ENCODE assay signal across 9 cellular contexts in genomic region chr9:35649431-35650340, GRCh38. TPM values are rescaled to one million over a fixed set of nuclear protein-coding genes. Genes with fewer than 3 reads are reported as not detected.
DNase-seq lines count a peak whose midpoint lies in the region; ATAC-seq lines count a peak whose summit lies in the region.
"Had no signal": no experiment of that assay in that cellular context is flagged by ENCODE, and none has a peak within 500 bp of the region (broad histone marks: within the 10 kb centered on the region; RNA-seq: fewer than 3 reads in every experiment).

No MANE protein-coding gene starts in this region.

- no peaks in the 10 kb centered on the region for H3K4me1 ChIP-seq in aorta (ENCODE audit: control insufficient read depth in 1 of 2, insufficient read depth in 2 of 2, low read length in 2 of 2)

- no peaks in the 10 kb centered on the region for H3K36me3 Mint-ChIP-seq in activated T-cell treated with anti-CD3 and anti-CD28 coated beads, Interleukin-2, amount 50 U/mL, for 4 hours (ENCODE audit: insufficient read depth)
- H3K36me3 Mint-ChIP-seq in memory B cell = peaks cover 2% of the 10 kb centered on the region

- peak overlapping the region; percentile 95 for H3K27ac Mint-ChIP-seq in memory B cell

- no peaks in the 10 kb centered on the region for H3K36me3 ChIP-seq in aorta (ENCODE audit: control insufficient read depth in 1 of 2, insufficient read depth in 2 of 2, low read length in 1 of 2)

- no peaks in the 10 kb centered on the region for H3K9me3 Mint-ChIP-seq in activated T-cell treated with anti-CD3 and anti-CD28 coated beads, Interleukin-2, amount 50 U/mL, for 4 hours
- no peaks in the 10 kb centered on the region for H3K9me3 Mint-ChIP-seq in memory B cell

- peak overlapping the region; percentile 28 to 87 for H3K27ac ChIP-seq in aorta (ENCODE audit: low read depth in 1 of 2, low read length in 2 of 2)
- H3K27ac ChIP-seq: SK-N-MC had no signal

- H3K4me3 Mint-ChIP-seq in activated T-cell treated with anti-CD3 and anti-CD28 coated beads, Interleukin-2, amount 50 U/mL, for 4 hours = peak overlapping the region; percentile 84
- peak overlapping the region; percentile 94 for H3K4me3 Mint-ChIP-seq in memory B cell

- H3K9me3 ChIP-seq in aorta (ENCODE audit: control insufficient read depth, low read length) = no peaks in the 10 kb centered on the region

- ATAC-seq in left cardiac atrium (peak; percentile 3), Right ventricle myocardium inferior (no peak), memory B cell (ENCODE audit: low read depth) (no peak), aorta (ENCODE audit: low FRiP score) (peak; percentile 28)
- ATAC-seq in activated T-cell treated with anti-CD3 and anti-CD28 coated beads, Interleukin-2, amount 50 U/mL, for 4 hours = peak; percentile 5 to 15

- peaks cover 66% of the 10 kb centered on the region for H3K4me1 Mint-ChIP-seq in activated T-cell treated with anti-CD3 and anti-CD28 coated beads, Interleukin-2, amount 50 U/mL, for 4 hours (ENCODE audit: low read depth)
- H3K4me1 Mint-ChIP-seq in memory B cell = peaks cover 40% of the 10 kb centered on the region

- no peaks in the 10 kb centered on the region for H3K27me3 ChIP-seq in aorta (ENCODE audit: control insufficient read depth in 1 of 2, insufficient read depth in 2 of 2, low read length in 1 of 2)

- peak; percentile 69 for DNase-seq in left cardiac atrium
- DNase-seq in Right ventricle myocardium inferior (ENCODE audit: missing footprints) = no peak
- DNase-seq in activated T-cell treated with anti-CD3 and anti-CD28 coated beads, Interleukin-2, amount 50 U/mL, for 4 hours = peak; percentile 42
- no peak for DNase-seq in memory B cell (ENCODE audit: low spot score in 2 of 2)
- DNase-seq in aorta = peak; percentile 77 to 87
- DNase-seq in GM19240 (ENCODE audit: insufficient read length, low spot score) = no peak
- no peak for DNase-seq in ureter (ENCODE audit: low spot score)
- DNase-seq in EL = no peak

- no peaks in the 10 kb centered on the region for H3K27me3 Mint-ChIP-seq in activated T-cell treated with anti-CD3 and anti-CD28 coated beads, Interleukin-2, amount 50 U/mL, for 4 hours (ENCODE audit: low read depth)
- no peaks in the 10 kb centered on the region for H3K27me3 Mint-ChIP-seq in memory B cell

- intact Hi-C loops in left cardiac atrium (cut with DNase I) = loop anchor here in 1 of 2 donors (5.0 kb wide), 1 partner anchor 233 kb away; no protein-coding TSS in a partner anchor
- intact Hi-C loops in Right ventricle myocardium inferior (cut with DNase I) = loop anchor here (10.0 kb wide), 1 partner anchor 235 kb away; no protein-coding TSS in a partner anchor
- intact Hi-C loops in aorta (cut with DNase I) = loop anchor here in 1 of 2 donors (5.0 to 10.0 kb wide), 3 partner anchors 42 to 235 kb away; partner anchors contain the start of gene TESK1

- WGBS in aorta, 2 donors = 24 to 27% methylated on average over 26 of the region's 26 CpGs

- H3K4me3 ChIP-seq in aorta (ENCODE audit: low read length in 2 of 2) = no peak overlapping the region
- H3K4me3 ChIP-seq: SK-N-MC had no signal

RNA-seq across cellular contexts. Expression of gene SIT1, which starts 1.0 kb away (rescaled TPM):
- total RNA-seq in left cardiac atrium (1 to 10 TPM in 1 of 2 donors, under 1 TPM in 1; 0.86 to 1.6 TPM), Right ventricle myocardium inferior (not detected), aorta (1 to 10 TPM in 1 of 2 donors, under 1 TPM in 1; 0.65 to 1.3 TPM), ureter (0.52 TPM)
- total RNA-seq in activated T-cell treated with anti-CD3 and anti-CD28 coated beads, Interleukin-2, amount 50 U/mL, for 4 hours = 10 to 100 TPM; 21.8 to 23.8 (median 22.9) TPM
- polyA plus RNA-seq in aorta = 1 to 10 TPM; 1.0 to 1.1 TPM

RNA-seq across cellular contexts. Expression of gene RMRP, which starts 8.1 kb away (rescaled TPM):
- over 10,000 TPM; 14,118 to 22,490 TPM for total RNA-seq in left cardiac atrium
- 15,747 TPM for total RNA-seq in Right ventricle myocardium inferior
- total RNA-seq in activated T-cell treated with anti-CD3 and anti-CD28 coated beads, Interleukin-2, amount 50 U/mL, for 4 hours = over 10,000 TPM; 12,907 to 15,791 (median 13,372) TPM
- over 10,000 TPM; 14,949 to 16,694 TPM for total RNA-seq in aorta
- not detected for polyA plus RNA-seq in aorta
- total RNA-seq in ureter = 3,373 TPM

RNA-seq across cellular contexts. Expression of gene CCDC107, which starts 8.4 kb away (rescaled TPM):
- total RNA-seq in left cardiac atrium (10 to 100 TPM; 52.3 to 70.9 TPM), Right ventricle myocardium inferior (58.6 TPM), aorta (10 to 100 TPM; 53.7 to 79.6 TPM), ureter (22.4 TPM)
- 10 to 100 TPM; 11.1 to 12.5 (median 12.0) TPM for total RNA-seq in activated T-cell treated with anti-CD3 and anti-CD28 coated beads, Interleukin-2, amount 50 U/mL, for 4 hours
- 100 to 1,000 TPM in 1 of 2 donors, 10 to 100 TPM in 1; 65.7 to 224 TPM for polyA plus RNA-seq in aorta

RNA-seq across cellular contexts. Expression of gene ARHGEF39, which starts 15.3 kb away (rescaled TPM):
- total RNA-seq in left cardiac atrium (under 1 TPM; 0.18 to 0.84 TPM), Right ventricle myocardium inferior (0.22 TPM), aorta (1 to 10 TPM in 1 of 2 donors, under 1 TPM in 1; 0.75 to 1.7 TPM), ureter (1.0 TPM)
- total RNA-seq in activated T-cell treated with anti-CD3 and anti-CD28 coated beads, Interleukin-2, amount 50 U/mL, for 4 hours = 1 to 10 TPM; 1.1 to 1.2 (median 1.2) TPM
- polyA plus RNA-seq in aorta = 1 to 10 TPM in 1 of 2 donors, under 1 TPM in 1; 0.25 to 1.8 TPM

RNA-seq across cellular contexts. Expression of gene CA9, which starts 24.0 kb away (rescaled TPM):
- total RNA-seq in left cardiac atrium = 1 to 10 TPM; 1.6 to 2.8 TPM
- total RNA-seq in Right ventricle myocardium inferior = 0.30 TPM
- total RNA-seq in activated T-cell treated with anti-CD3 and anti-CD28 coated beads, Interleukin-2, amount 50 U/mL, for 4 hours = under 1 TPM in 2 of 3 donors, not detected in 1; 0.24 to 0.46 TPM
- 1 to 10 TPM; 4.3 to 8.8 TPM for total RNA-seq in aorta
- polyA plus RNA-seq in aorta = under 1 TPM in 1 of 2 donors, not detected in 1; 0.79 TPM
- not detected for total RNA-seq in ureter

Comparison
In these comparisons a context has a peak if more than half of its experiments do, and no peak if none do; other contexts are left out.
1. ATAC-seq: peak in left cardiac atrium (2 of 2), activated T-cell treated with anti-CD3 and anti-CD28 coated beads, Interleukin-2, amount 50 U/mL, for 4 hours (2 of 2) and aorta (single experiment); none in Right ventricle myocardium inferior (single experiment) and memory B cell (single experiment).
2. DNase-seq: peak in left cardiac atrium (single experiment), activated T-cell treated with anti-CD3 and anti-CD28 coated beads, Interleukin-2, amount 50 U/mL, for 4 hours (single experiment) and aorta (2 of 2); none in Right ventricle myocardium inferior (single experiment), memory B cell (0 of 2), GM19240 (single experiment), ureter (single experiment) and EL (single experiment).
3. RNA of gene SIT1, which starts 1.0 kb away (total RNA-seq): 21.8 to 23.8 TPM in activated T-cell treated with anti-CD3 and anti-CD28 coated beads, Interleukin-2, amount 50 U/mL, for 4 hours; 0.86 to 1.6 TPM in left cardiac atrium, 0.65 to 1.3 TPM in aorta, 0.52 TPM in ureter (single experiment) and not detected in Right ventricle myocardium inferior (single experiment); every median in the first group is over 4 times any median in the second.